Comparison of ENCODE assay signal across 21 cellular contexts in genomic region chr13:64640002-64640401, GRCh38.
DNase-seq lines count a peak whose midpoint lies in the region; ATAC-seq and TF ChIP-seq lines count a peak whose summit lies in the region.
"Had no signal": no experiment of that assay in that cellular context is flagged by ENCODE, and none has a peak within 500 bp of the region (broad histone marks: within the 10 kb centered on the region; RNA-seq: fewer than 3 reads in every experiment).

No MANE protein-coding gene starts in this region.

- dilution Hi-C loops in mammary epithelial cell (cut with HindIII; ENCODE audit: low sequenced_read_pairs) = loop anchor here (10.0 kb wide), 1 partner anchor 135 kb away; no protein-coding TSS in a partner anchor

- 36% methylated on average over 2 of the region's 2 CpGs for WGBS in mammary epithelial cell (ENCODE audit: low coverage, missing lambda C conversion rate)
- WGBS in spleen, 5 donors = 42 to 71% (median 57%) methylated on average over 2 of the region's 2 CpGs

- H3K36me3 ChIP-seq in mammary epithelial cell (ENCODE audit: insufficient read depth, low read length) (no peaks in the 10 kb centered on the region), spleen (no peaks in the 10 kb centered on the region)
- H3K36me3 ChIP-seq: BE2C, esophagus muscularis mucosa, gastrocnemius medialis, upper lobe of left lung had no signal

- no TSS peak for BruUV-seq in mammary epithelial cell (replicated peaks; lab: Mats Ljungman, UMichigan)

- no peak overlapping the region for H3K4me3 ChIP-seq in mammary epithelial cell (replicated peaks in 1 of 3; ENCODE audit: insufficient read depth in 1 of 3, low read depth in 2 of 3, low read length in 3 of 3)
- H3K4me3 ChIP-seq in spleen = no peak overlapping the region
- H3K4me3 ChIP-seq: esophagus muscularis mucosa, gastrocnemius medialis, upper lobe of left lung had no signal

- CTCF ChIA-PET in HEK293T (lab: Yijun Ruan, JAX) = no interaction called here
- CTCF ChIA-PET in RWPE1 (lab: Yijun Ruan, JAX) = no interaction called here
- CTCF ChIA-PET in mammary epithelial cell (lab: Charles Lee; ENCODE audit: low non-redundant PET) = no interaction called here

- intact Hi-C loops in mammary epithelial cell (cut with micrococcal nuclease) (no loop called here), spleen (cut with DNase I; ENCODE audit: low total_unique reads) (no loop called here)

- no peaks in the 10 kb centered on the region for H4K20me1 ChIP-seq in mammary epithelial cell (ENCODE audit: insufficient read depth, low read length)

- H3K9me3 ChIP-seq in mammary epithelial cell (replicated peaks; ENCODE audit: insufficient read depth, low read length) (no peaks in the 10 kb centered on the region), spleen (peaks cover 0 to 8% (median 0%) of the 10 kb centered on the region in 8 donors)
- H3K9me3 ChIP-seq: BE2C, esophagus muscularis mucosa, gastrocnemius medialis, upper lobe of left lung had no signal

- no peak overlapping the region for H3K4me2 ChIP-seq in mammary epithelial cell (ENCODE audit: insufficient read depth, low read depth, low read length)

- H3K9ac ChIP-seq in mammary epithelial cell (ENCODE audit: insufficient read depth, low read length) = no peak overlapping the region

- no peak for TF ChIP-seq POLR2A in spleen (IDR thresholded peaks at IDR 0.05)

- TF ChIP-seq CTCF in 22Rv1 (IDR thresholded peaks at IDR 0.05) = no peak
- no peak for TF ChIP-seq CTCF in RWPE1 (conservative IDR thresholded peaks at IDR 0.05; ENCODE audit: low read depth)
- no peak for TF ChIP-seq CTCF in mammary epithelial cell (conservative IDR thresholded peaks at IDR 0.05 in 1 of 2, IDR thresholded peaks at IDR 0.05 in 1 of 2; ENCODE audit: extremely low read depth in 1 of 2, insufficient read depth in 1 of 2, low read depth in 1 of 2, low read length in 2 of 2)
- no peak for TF ChIP-seq CTCF in spleen (IDR thresholded peaks at IDR 0.05 in 8 of 11, conservative IDR thresholded peaks at IDR 0.05 in 3 of 11)

- ATAC-seq in HG02884 (IDR thresholded peaks at IDR 0.05; ENCODE audit: unreplicated experiment) (no peak), HG02759 (IDR thresholded peaks at IDR 0.05; ENCODE audit: unreplicated experiment) (no peak)
- ATAC-seq: gastrocnemius medialis, sciatic nerve had no signal

- no peaks in the 10 kb centered on the region for H3K79me2 ChIP-seq in mammary epithelial cell (ENCODE audit: insufficient read depth, low read length)

- H3K27ac ChIP-seq in 22Rv1 = peak overlapping the region; percentile 13; the same call in 1 of the 2 replicates
- no peak overlapping the region for H3K27ac ChIP-seq in RWPE1
- no peak overlapping the region for H3K27ac ChIP-seq in mammary epithelial cell (ENCODE audit: insufficient read depth, low read depth, low read length)
- H3K27ac ChIP-seq in spleen = no peak overlapping the region
- H3K27ac ChIP-seq: esophagus muscularis mucosa, gastrocnemius medialis, upper lobe of left lung had no signal

- POLR2A ChIA-PET in HEK293T (lab: Yijun Ruan, JAX) (no interaction called here), RWPE1 (lab: Yijun Ruan, JAX; ENCODE audit: low non-redundant PET) (no interaction called here)

- in situ Hi-C loops in mammary epithelial cell (cut with MboI; ENCODE audit: low sequenced_read_pairs in 2 of 2) = no loop called here

- H3K27me3 ChIP-seq in mammary epithelial cell (ENCODE audit: insufficient read depth, low read length) (no peaks in the 10 kb centered on the region), spleen (replicated peaks in 1 of 7) (no peaks in the 10 kb centered on the region)
- H3K27me3 ChIP-seq: BE2C, esophagus muscularis mucosa, gastrocnemius medialis, upper lobe of left lung had no signal

- H3K4me1 ChIP-seq in mammary epithelial cell (ENCODE audit: insufficient read depth, low read length) (no peaks in the 10 kb centered on the region), spleen (no peaks in the 10 kb centered on the region)
- H3K4me1 ChIP-seq: BE2C, esophagus muscularis mucosa, gastrocnemius medialis, upper lobe of left lung had no signal

- no peak overlapping the region for H2AFZ ChIP-seq in mammary epithelial cell (ENCODE audit: low read depth, low read length)

- peak; percentile 48 for DNase-seq in HEK293T (ENCODE audit: extremely low spot score)
- peak; percentile 8 for DNase-seq in NCI-H2029 (lab: John Stamatoyannopoulos, UW)
- peak; percentile 4 for DNase-seq in RWPE1 (ENCODE audit: low spot score)
- DNase-seq in mammary epithelial cell = no peak
- no peak for DNase-seq in spleen
- DNase-seq: activated B cell treated with CpG ODN at 0.5 μM for 24 hours; activated CD4-positive, alpha-beta T cell treated with anti-CD3 and anti-CD28 coated beads, Interleukin-2, amount 50 U/mL, for 4 hours; activated CD8-positive, alpha-beta memory T cell treated with anti-CD3 and anti-CD28 coated beads, Interleukin-2, amount 50 U/mL, for 48 hours; activated naive CD8-positive, alpha-beta T cell treated with anti-CD3 and anti-CD28 coated beads, Interleukin-2, amount 10 ng/mL, durations not matched to agents 7 days and 5 days; BE2C; effector CD4-positive, alpha-beta T cell; gastrocnemius medialis; hypothalamus; NCI-H1930; posterior cingulate gyrus; upper lobe of left lung had no signal

TF ChIP-seq in HEK293T, 16 proteins besides CTCF, POLR2A, EP300 and RAD21:
- TF ChIP-seq BHLHE40 (IDR thresholded peaks at IDR 0.05; ENCODE audit: borderline replicate concordance) (no peak), LEF1 (IDR thresholded peaks at IDR 0.05; ENCODE audit: borderline replicate concordance) (0 out of 2 replicates have a peak, but pooled peaks have one; percentile 50), HDGF (IDR thresholded peaks at IDR 0.05; ENCODE audit: borderline replicate concordance) (no peak), SP1 (IDR thresholded peaks at IDR 0.05) (no peak), ELF4 (IDR thresholded peaks at IDR 0.05) (no peak), NFRKB (IDR thresholded peaks at IDR 0.05) (no peak), TARDBP (IDR thresholded peaks at IDR 0.05) (no peak), L3MBTL2 (conservative IDR thresholded peaks at IDR 0.05) (no peak), ARNT (IDR thresholded peaks at IDR 0.05) (no peak), FOXA1 (IDR thresholded peaks at IDR 0.05) (peak; percentile 55; the same call in 1 of the 2 replicates), SUZ12 (IDR thresholded peaks at IDR 0.05) (no peak), CTBP1 (IDR thresholded peaks at IDR 0.05; ENCODE audit: borderline replicate concordance) (peak; percentile 67; the same call in 1 of the 2 replicates), FOXK2 (IDR thresholded peaks at IDR 0.05) (no peak), ZNF384 (IDR thresholded peaks at IDR 0.05) (no peak), PKNOX1 (IDR thresholded peaks at IDR 0.05) (peak; percentile 71), FOXM1 (IDR thresholded peaks at IDR 0.05; ENCODE audit: borderline replicate concordance) (no peak)

Comparison
In these comparisons a context has a peak if more than half of its experiments do, and no peak if none do; other contexts are left out.
1. DNase-seq: peak in HEK293T (single experiment), NCI-H2029 (single experiment) and RWPE1 (single experiment); none in mammary epithelial cell (single experiment) and spleen (single experiment).